In genomic region chr2:45261746-45262145, GRCh38 we compare ENCODE assay signal across 18 cellular contexts.
"Had no signal": no experiment of that assay in that cellular context is flagged by ENCODE, and none has a peak within 500 bp of the region (broad histone marks: within the 10 kb centered on the region; RNA-seq: fewer than 3 reads in every experiment).

No MANE protein-coding gene starts in this region.

- H3K27ac ChIP-seq: body of pancreas, coronary artery, esophagus squamous epithelium, prostate gland, right lobe of liver, spleen, thoracic aorta had no signal

- ATAC-seq: activated CD8-positive, alpha-beta T cell treated with anti-CD3 and anti-CD28 coated beads, Interleukin-2, amount 10 ng/mL, durations not matched to agents 7 days and 5 days; body of pancreas; right lobe of liver had no signal

- DNase-seq: activated CD4-positive, alpha-beta T cell treated with anti-CD3 and anti-CD28 coated beads, Interleukin-2, amount 10 ng/mL, durations not matched to agents 24 days and 14 days; activated CD4-positive, CD25-positive, alpha-beta regulatory T cell; activated CD8-positive, alpha-beta memory T cell treated with anti-CD3 and anti-CD28 coated beads, Interleukin-2, amount 50 U/mL, for 4 hours; activated CD8-positive, alpha-beta T cell treated with anti-CD3 and anti-CD28 coated beads, Interleukin-2, amount 10 ng/mL, durations not matched to agents 7 days and 5 days; activated gamma-delta T cell; activated T-cell treated with anti-CD3 and anti-CD28 coated beads, Interleukin-2, amount 50 U/mL, for 48 hours; amniotic stem cell; body of pancreas; effector CD4-positive, alpha-beta T cell; esophagus squamous epithelium; glutamatergic neuron; kidney glomerular epithelial cell; nephron progenitor cell; right lobe of liver; spleen had no signal
